In genomic region chr2:20183373-20183772, GRCh38 we compare ENCODE assay signal across 10 cellular contexts.
"Had no signal": no experiment of that assay in that cellular context is flagged by ENCODE, and none has a peak within 500 bp of the region (broad histone marks: within the 10 kb centered on the region; RNA-seq: fewer than 3 reads in every experiment).

No MANE protein-coding gene starts in this region.

- ATAC-seq: activated CD4-positive, CD25-positive, alpha-beta regulatory T cell treated with anti-CD3 and anti-CD28 coated beads, Interleukin-2, amount 50 U/mL, for 24 hours; activated naive CD4-positive, alpha-beta T cell treated with anti-CD3 and anti-CD28 coated beads, Interleukin-2, amount 50 U/mL, for 72 hours; left colon had no signal

- H3K36me3 Mint-ChIP-seq: activated naive CD4-positive, alpha-beta T cell treated with anti-CD3 and anti-CD28 coated beads, Interleukin-2, amount 50 U/mL, for 72 hours had no signal

- H3K36me3 ChIP-seq: brain microvascular endothelial cell, esophagus muscularis mucosa, pancreas, tibial artery had no signal

- H3K27me3 ChIP-seq: brain microvascular endothelial cell, esophagus muscularis mucosa, pancreas, tibial artery had no signal

- H3K9me3 ChIP-seq: esophagus muscularis mucosa, pancreas, tibial artery had no signal

- H3K27ac Mint-ChIP-seq: activated naive CD4-positive, alpha-beta T cell treated with anti-CD3 and anti-CD28 coated beads, Interleukin-2, amount 50 U/mL, for 72 hours had no signal

- H3K27ac ChIP-seq: brain microvascular endothelial cell, esophagus muscularis mucosa, tibial artery had no signal

- H3K9me3 Mint-ChIP-seq: activated naive CD4-positive, alpha-beta T cell treated with anti-CD3 and anti-CD28 coated beads, Interleukin-2, amount 50 U/mL, for 72 hours had no signal

- H3K4me1 ChIP-seq: esophagus muscularis mucosa had no signal

- DNase-seq: amygdala; cerebellar nuclear complex; pancreas; stimulated activated CD4-positive, alpha-beta T cell treated with anti-CD3 and anti-CD28 coated beads, Interleukin-15, amount 100 ng/mL, for 24 hours; tibial artery had no signal

- H3K4me3 ChIP-seq: esophagus muscularis mucosa, pancreas, tibial artery had no signal
